ENCODE assay signal across 8 cellular contexts in the genomic region with DNA sequence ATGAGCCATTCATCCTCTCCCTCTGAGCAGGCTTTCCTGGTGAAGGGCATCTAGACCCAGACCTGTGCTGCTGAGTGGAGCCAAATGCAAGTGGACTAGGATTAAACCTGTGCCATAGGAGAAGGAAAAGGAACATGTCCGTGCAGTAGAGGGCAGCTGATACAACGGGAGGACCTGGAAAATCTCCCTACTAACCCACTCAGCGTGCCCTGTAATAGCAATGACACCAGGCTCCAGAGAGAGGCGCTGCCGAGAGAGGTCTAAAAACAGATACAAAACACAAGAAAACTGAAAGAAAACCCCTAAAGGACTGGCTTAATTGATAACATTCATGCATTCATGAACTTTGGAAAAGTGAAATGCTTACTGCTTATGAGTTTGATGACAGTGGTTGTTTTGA.
DNase-seq lines count a peak whose midpoint lies in the region; ATAC-seq and TF ChIP-seq lines count a peak whose summit lies in the region.
"Had no signal": no experiment of that assay in that cellular context is flagged by ENCODE, and none has a peak within 500 bp of the region (broad histone marks: within the 10 kb centered on the region; RNA-seq: fewer than 3 reads in every experiment).

No MANE protein-coding gene starts in this region.

- no peak overlapping the region for H3K27ac Mint-ChIP-seq in activated CD4-positive, alpha-beta memory T cell treated with anti-CD3 and anti-CD28 coated beads for 36 hours
- H3K27ac Mint-ChIP-seq: activated naive CD4-positive, alpha-beta T cell treated with anti-CD3 and anti-CD28 coated beads for 36 hours had no signal

- POLR2A ChIA-PET in activated CD4-positive, alpha-beta memory T cell treated with anti-CD3 and anti-CD28 coated beads for 36 hours (lab: Charles Lee) = no interaction called here

- no peak for TF ChIP-seq POLR2A in NB4 (IDR thresholded peaks at IDR 0.05; ENCODE audit: extremely low read depth, insufficient read length)

- H3K27me3 Mint-ChIP-seq in activated CD4-positive, alpha-beta memory T cell treated with anti-CD3 and anti-CD28 coated beads for 36 hours = no peaks in the 10 kb centered on the region

- H3K4me3 ChIP-seq in NB4 (ENCODE audit: low read depth, low read length) (no peak overlapping the region), kidney epithelial cell (ENCODE audit: low read depth, low read length) (no peak overlapping the region), tibial artery (no peak overlapping the region)

- H3K9me3 Mint-ChIP-seq in activated CD4-positive, alpha-beta memory T cell treated with anti-CD3 and anti-CD28 coated beads for 36 hours = no peaks in the 10 kb centered on the region
- H3K9me3 Mint-ChIP-seq: activated naive CD4-positive, alpha-beta T cell treated with anti-CD3 and anti-CD28 coated beads for 36 hours had no signal

- intact Hi-C loops in tibial artery (cut with DNase I; ENCODE audit: low total_unique reads) = no loop called here
- intact Hi-C loops in activated CD4-positive, alpha-beta memory T cell treated with anti-CD3 and anti-CD28 coated beads for 36 hours (cut with micrococcal nuclease) = loop anchor here (5.0 kb wide), 2 partner anchors 395 to 480 kb away; a partner anchor contains a TSS

- CTCF ChIA-PET in activated CD4-positive, alpha-beta memory T cell treated with anti-CD3 and anti-CD28 coated beads for 36 hours (lab: Charles Lee) = interaction anchor here (1.2 to 14.1 kb wide), 7 partner anchors 12 to 121 kb away, joined by 3 to 744 read pairs (median 20); a partner anchor contains a TSS

- peaks cover 9% of the 10 kb centered on the region for H3K36me3 Mint-ChIP-seq in activated CD4-positive, alpha-beta memory T cell treated with anti-CD3 and anti-CD28 coated beads for 36 hours

- H3K4me3 Mint-ChIP-seq in activated CD4-positive, alpha-beta memory T cell treated with anti-CD3 and anti-CD28 coated beads for 36 hours = no peak overlapping the region
- H3K4me3 Mint-ChIP-seq: activated naive CD4-positive, alpha-beta T cell treated with anti-CD3 and anti-CD28 coated beads for 36 hours had no signal

- peaks cover 0 to 49% (median 39%) of the 10 kb centered on the region in 4 donors for H3K4me1 ChIP-seq in tibial artery

- TF ChIP-seq CTCF in NB4 (IDR thresholded peaks at IDR 0.05; ENCODE audit: low read depth, low read length) = peak; percentile 17
- TF ChIP-seq CTCF in kidney epithelial cell (IDR thresholded peaks at IDR 0.05; ENCODE audit: insufficient read depth, low read length, poor library complexity, severe bottlenecking) = peak; percentile 22
- no peak for TF ChIP-seq CTCF in tibial artery (IDR thresholded peaks at IDR 0.05)

- H3K4me1 Mint-ChIP-seq in activated CD4-positive, alpha-beta memory T cell treated with anti-CD3 and anti-CD28 coated beads for 36 hours (ENCODE audit: low read depth) = peaks cover 20% of the 10 kb centered on the region

- H3K27me3 ChIP-seq in kidney epithelial cell (ENCODE audit: control insufficient read depth, insufficient read depth, low read length) (no peaks in the 10 kb centered on the region), tibial artery (no peaks in the 10 kb centered on the region)

- no peak for ATAC-seq in esophagus mucosa

- H3K36me3 ChIP-seq in kidney epithelial cell (ENCODE audit: control insufficient read depth, insufficient read depth, low read length) = peaks cover 1% of the 10 kb centered on the region
- H3K36me3 ChIP-seq in tibial artery = peaks cover 3 to 19% (median 7%) of the 10 kb centered on the region in 3 donors

- DNase-seq in NB4 (ENCODE audit: low read depth) (no peak), cerebellar cortex (ENCODE audit: low spot score) (peak; percentile 44), kidney epithelial cell (ENCODE audit: low read depth) (no peak), tibial artery (no peak), T1000 (lab: John Stamatoyannopoulos, UW) (no peak)
- DNase-seq in activated CD4-positive, alpha-beta memory T cell treated with anti-CD3 and anti-CD28 coated beads for 36 hours = no peak
- DNase-seq: activated naive CD4-positive, alpha-beta T cell treated with anti-CD3 and anti-CD28 coated beads for 36 hours had no signal

- peak overlapping the region; percentile 27 to 56 for H3K27ac ChIP-seq in tibial artery

- H3K9me3 ChIP-seq in tibial artery = no peaks in the 10 kb centered on the region

Comparison
In these comparisons a context has a peak if more than half of its experiments do, and no peak if none do; other contexts are left out.
1. CTCF ChIP-seq: peak in NB4 (single experiment) and kidney epithelial cell (single experiment); none in tibial artery (0 of 2).